16 cellular contexts compared by ENCODE assay signal in genomic region chr11:14750911-14751310, GRCh38.
"Had no signal": no experiment of that assay in that cellular context is flagged by ENCODE, and none has a peak within 500 bp of the region (broad histone marks: within the 10 kb centered on the region; RNA-seq: fewer than 3 reads in every experiment).

No MANE protein-coding gene starts in this region.

- H3K9me3 ChIP-seq: heart right ventricle, mucosa of descending colon, ovary, tibial artery, upper lobe of right lung, vagina had no signal

- H3K4me3 Mint-ChIP-seq: natural killer cell treated with Interleukin-12 subunit alpha and Interleukin-12 subunit beta and Interleukin-15 and Interleukin-18, amount 100 ng/mL, for 72 hours; neural progenitor cell had no signal

- H3K4me3 ChIP-seq: heart right ventricle, mucosa of descending colon, neural progenitor cell, ovary, tibial artery, upper lobe of right lung, vagina had no signal

- H3K4me2 ChIP-seq: neural progenitor cell had no signal

- ATAC-seq: esophagus mucosa; heart right ventricle; mucosa of descending colon; natural killer cell treated with Interleukin-12 subunit alpha and Interleukin-12 subunit beta and Interleukin-15 and Interleukin-18, amount 100 ng/mL, for 72 hours; right cardiac atrium; upper lobe of right lung had no signal

- H3K27ac ChIP-seq: heart right ventricle, neural progenitor cell, ovary, tibial artery, upper lobe of right lung, vagina had no signal

- DNase-seq: effector memory CD4-positive, alpha-beta T cell; heart right ventricle; islet precursor cell; mammary epithelial cell; mucosa of descending colon; ovary; right cardiac atrium; small intestine; stimulated activated CD4-positive, alpha-beta T cell treated with anti-CD3 and anti-CD28 coated beads, Interleukin-12 subunit alpha, Interleukin-12 subunit beta, amount 100 ng/mL, for 4 hours; tibial artery; upper lobe of right lung had no signal

- H3K27ac Mint-ChIP-seq: natural killer cell treated with Interleukin-12 subunit alpha and Interleukin-12 subunit beta and Interleukin-15 and Interleukin-18, amount 100 ng/mL, for 72 hours; neural progenitor cell had no signal

- H3K9ac ChIP-seq: neural progenitor cell had no signal

- H3K27me3 ChIP-seq: heart right ventricle, neural progenitor cell, ovary, tibial artery, upper lobe of right lung, vagina had no signal

- H3K9me3 Mint-ChIP-seq: natural killer cell treated with Interleukin-12 subunit alpha and Interleukin-12 subunit beta and Interleukin-15 and Interleukin-18, amount 100 ng/mL, for 72 hours; neural progenitor cell; stimulated activated naive CD8-positive, alpha-beta T cell treated with anti-CD3 and anti-CD28 coated beads, Interleukin-15, Interleukin-2, amounts not matched to agents 100 ng/mL and 50 ng/mL, for 24 hours had no signal

- H3K4me1 ChIP-seq: tibial artery, vagina had no signal

- H2AFZ ChIP-seq: neural progenitor cell had no signal

- H3K36me3 ChIP-seq: heart right ventricle, neural progenitor cell, ovary, tibial artery, upper lobe of right lung, vagina had no signal

- H3K27me3 Mint-ChIP-seq: natural killer cell treated with Interleukin-12 subunit alpha and Interleukin-12 subunit beta and Interleukin-15 and Interleukin-18, amount 100 ng/mL, for 72 hours; stimulated activated naive CD8-positive, alpha-beta T cell treated with anti-CD3 and anti-CD28 coated beads, Interleukin-15, Interleukin-2, amounts not matched to agents 100 ng/mL and 50 ng/mL, for 24 hours had no signal

- H3K36me3 Mint-ChIP-seq: natural killer cell treated with Interleukin-12 subunit alpha and Interleukin-12 subunit beta and Interleukin-15 and Interleukin-18, amount 100 ng/mL, for 72 hours; neural progenitor cell had no signal
